Comparison of ENCODE assay signal across 8 cellular contexts in the genomic region with DNA sequence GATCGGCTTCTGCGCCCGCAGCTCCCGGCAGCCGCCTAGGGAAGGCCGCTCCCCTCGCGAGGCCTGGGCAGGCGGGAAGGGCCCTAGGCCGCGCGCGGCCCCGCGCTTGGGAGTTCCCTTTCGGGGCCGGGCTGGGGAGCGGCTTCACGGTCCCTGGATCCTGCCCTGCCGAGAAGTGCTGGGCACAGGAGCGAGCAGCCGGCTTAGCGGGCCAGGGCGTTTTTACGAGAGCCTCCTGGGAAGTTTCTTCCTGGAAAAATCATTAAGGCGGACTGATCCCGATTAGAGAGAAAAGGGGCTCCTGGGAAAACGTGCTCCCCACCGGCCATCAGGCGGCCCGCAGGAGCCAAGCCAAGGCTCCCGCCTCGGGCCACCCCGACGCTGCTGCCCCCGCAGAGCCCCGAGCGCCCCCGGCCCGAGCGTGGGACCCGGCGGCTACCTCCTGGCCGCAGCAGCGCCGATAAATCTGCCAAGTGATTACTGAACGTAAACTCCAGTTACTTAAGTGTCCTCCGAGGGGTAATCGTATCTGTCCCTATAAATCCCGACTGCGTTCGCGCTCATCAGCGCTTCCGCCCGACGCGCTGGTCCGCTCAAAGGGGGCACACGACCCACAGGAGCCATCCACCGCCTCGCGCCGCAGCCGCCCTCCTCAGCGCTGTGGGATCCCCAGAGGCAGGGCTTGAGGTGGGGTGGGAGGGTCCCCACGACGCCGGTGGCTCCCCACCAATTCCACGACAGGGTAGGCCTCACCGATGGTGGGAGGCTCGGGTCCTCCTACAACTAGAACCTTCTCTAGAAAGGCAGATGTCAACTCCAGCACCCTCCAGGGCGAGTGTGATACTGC. TPM values are rescaled to one million over a fixed set of nuclear protein-coding genes. Genes with fewer than 3 reads are reported as not detected.
DNase-seq lines count a peak whose midpoint lies in the region; ATAC-seq and TF ChIP-seq lines count a peak whose summit lies in the region.

No MANE protein-coding gene starts in this region.

- ATAC-seq in effector memory CD8-positive, alpha-beta T cell (replicated peaks), result no peak
- no peak for ATAC-seq in HG03039 (IDR thresholded peaks at IDR 0.05; ENCODE audit: unreplicated experiment)

- peaks cover 8% of the 10 kb centered on the region for H3K79me1 ChIP-seq in neuronal stem cell (ENCODE audit: low read depth, low read length)

- peak overlapping the region; percentile 100 for H3K18ac ChIP-seq in neuronal stem cell (ENCODE audit: low read length)

- H2BK120ac ChIP-seq in neuronal stem cell (ENCODE audit: low read depth, low read length), result peak overlapping the region; percentile 98

- DNase-seq in Caco-2 (peak in 1 of 2 experiments; percentile 62), NCI-H2171 (lab: John Stamatoyannopoulos, UW) (peak; percentile 51), neuronal stem cell (ENCODE audit: low spot score) (no peak), kidney glomerular epithelial cell (lab: John Stamatoyannopoulos, UW) (no peak), posterior cingulate gyrus (no peak)
- no peak for DNase-seq in effector memory CD8-positive, alpha-beta T cell
- no peak for DNase-seq in activated CD4-positive, alpha-beta T cell treated with anti-CD3 and anti-CD28 coated beads for 4 hours

- peak overlapping the region; percentile 98 for H2AK5ac ChIP-seq in neuronal stem cell (ENCODE audit: low read depth, low read length)

- H3K9me3 ChIP-seq in Caco-2, result no peaks in the 10 kb centered on the region
- H3K9me3 ChIP-seq in neuronal stem cell (replicated peaks in 1 of 2; ENCODE audit: control insufficient read depth in 2 of 2, insufficient read depth in 1 of 2, low read depth in 1 of 2, low read length in 2 of 2), result no peaks in the 10 kb centered on the region

- H2BK5ac ChIP-seq in neuronal stem cell (ENCODE audit: low read length), result peak overlapping the region; percentile 99

- peak overlapping the region; percentile 95 for H4K8ac ChIP-seq in neuronal stem cell (ENCODE audit: low read depth, low read length)

- peak overlapping the region; percentile 92 for H2BK12ac ChIP-seq in neuronal stem cell (ENCODE audit: low read length)

- H3K14ac ChIP-seq in neuronal stem cell (ENCODE audit: low read length), result peak overlapping the region; percentile 99

- no peak for TF ChIP-seq CTCF in Caco-2 (IDR thresholded peaks at IDR 0.05; ENCODE audit: insufficient read depth in 1 of 2, low read depth in 1 of 2, low read length in 1 of 2, severe bottlenecking in 1 of 2, unreplicated experiment in 1 of 2)

- WGBS in neuronal stem cell (ENCODE audit: extremely low coverage in 2 of 2, insufficient read length in 2 of 2, insufficient replicate concordance in 1 of 2), 2 donors, result no CpG with 5 or more reads among the region's 73 CpGs

- no TSS peak for BruUV-seq in Caco-2 (replicated peaks; lab: Mats Ljungman, UMichigan)

- H4K91ac ChIP-seq in neuronal stem cell (ENCODE audit: low read depth, low read length, poor library complexity), result no peak overlapping the region

- POLR2A ChIA-PET in Caco-2 (lab: Charles Lee), result no interaction called here

- peak overlapping the region; percentile 99 for H3K4ac ChIP-seq in neuronal stem cell (ENCODE audit: low read length)

- CTCF ChIA-PET in Caco-2 (lab: Charles Lee), result no interaction called here

- H3K36me3 Mint-ChIP-seq in Caco-2 (ENCODE audit: insufficient read depth, unreplicated experiment), result no peaks in the 10 kb centered on the region
- peaks cover 37% of the 10 kb centered on the region for H3K36me3 Mint-ChIP-seq in effector memory CD8-positive, alpha-beta T cell (ENCODE audit: insufficient read depth)

- H3K4me3 ChIP-seq in Caco-2 (ENCODE audit: low read depth, low read length), result peak overlapping the region; percentile 70
- peak overlapping the region; percentile 97 to 99 for H3K4me3 ChIP-seq in neuronal stem cell (ENCODE audit: low read length in 2 of 2)

- intact Hi-C loops in Caco-2 (cut with micrococcal nuclease; ENCODE audit: unreplicated experiment) (loop anchor here (5.0 kb wide), 1 partner anchor 51 kb away; no protein-coding TSS in a partner anchor), posterior cingulate gyrus (cut with DNase I) (no loop called here)

- peak overlapping the region; percentile 97 for H3K23ac ChIP-seq in neuronal stem cell (ENCODE audit: low read depth, low read length, poor library complexity)

- peak overlapping the region; percentile 100 for H3K9ac ChIP-seq in neuronal stem cell (ENCODE audit: low read depth, low read length, poor library complexity)

- H3K36me3 ChIP-seq in Caco-2 (ENCODE audit: control insufficient read depth, insufficient read depth, low read length) (no peaks in the 10 kb centered on the region), neuronal stem cell (replicated peaks in 1 of 2; ENCODE audit: control insufficient read depth in 2 of 2, insufficient read depth in 2 of 2, low read length in 2 of 2) (peaks cover 10 to 58% of the 10 kb centered on the region in 2 donors)

- H3K4me3 Mint-ChIP-seq in Caco-2 (ENCODE audit: unreplicated experiment), result peak overlapping the region; percentile 98
- H3K4me3 Mint-ChIP-seq in effector memory CD8-positive, alpha-beta T cell, result peak overlapping the region; percentile 80 to 87

- H3K4me1 ChIP-seq in Caco-2, result peaks cover 14% of the 10 kb centered on the region; the same call in 1 of the 2 replicates
- peaks cover 14 to 35% of the 10 kb centered on the region in 2 donors for H3K4me1 ChIP-seq in neuronal stem cell (ENCODE audit: control insufficient read depth in 2 of 2, insufficient read depth in 1 of 2, low read depth in 1 of 2, low read length in 2 of 2)

- peak overlapping the region; percentile 55 for H3K27ac Mint-ChIP-seq in Caco-2 (ENCODE audit: unreplicated experiment)
- H3K27ac Mint-ChIP-seq in effector memory CD8-positive, alpha-beta T cell, result peak overlapping the region; percentile 25 to 74

- H3K27me3 ChIP-seq in Caco-2 (replicated peaks; ENCODE audit: control insufficient read depth, insufficient read depth, low read length) (peaks cover 7% of the 10 kb centered on the region), neuronal stem cell (ENCODE audit: control insufficient read depth in 3 of 3, insufficient read depth in 3 of 3, low read depth in 1 of 3, low read length in 3 of 3) (peaks cover 0 to 10% (median 5%) of the 10 kb centered on the region in 3 experiments)

- peak overlapping the region; percentile 95 for H3K4me2 ChIP-seq in neuronal stem cell (ENCODE audit: insufficient read depth, low read length, poor library complexity, severe bottlenecking)

- peaks cover 13% of the 10 kb centered on the region for H3K4me1 Mint-ChIP-seq in Caco-2 (ENCODE audit: low read depth, unreplicated experiment)
- peaks cover 15 to 16% of the 10 kb centered on the region in 2 donors for H3K4me1 Mint-ChIP-seq in effector memory CD8-positive, alpha-beta T cell (ENCODE audit: low read depth in 2 of 2)

- peak overlapping the region; percentile 99 for H2BK15ac ChIP-seq in neuronal stem cell (ENCODE audit: low read length)

- H3K9me3 Mint-ChIP-seq in Caco-2 (ENCODE audit: unreplicated experiment), result no peaks in the 10 kb centered on the region
- H3K9me3 Mint-ChIP-seq in effector memory CD8-positive, alpha-beta T cell, result no peaks in the 10 kb centered on the region

- peaks cover 41% of the 10 kb centered on the region for H3K27me3 Mint-ChIP-seq in Caco-2 (ENCODE audit: insufficient read depth, unreplicated experiment)
- H3K27me3 Mint-ChIP-seq in effector memory CD8-positive, alpha-beta T cell, result peaks cover 60 to 81% of the 10 kb centered on the region in 2 donors

- peak overlapping the region; percentile 48 for H3K27ac ChIP-seq in neuronal stem cell (replicated peaks; ENCODE audit: low read length)

- no peak overlapping the region for H2AFZ ChIP-seq in neuronal stem cell (ENCODE audit: low read length)

RNA-seq across cellular contexts. Expression of gene ZIC5, which starts 2.8 kb away (rescaled TPM):
- total RNA-seq in Caco-2 (2022), result 0.49 and 0.66 TPM in 2 replicates
- 18.1 TPM for polyA plus RNA-seq in neuronal stem cell (2013, experiment 1 of 2)
- 18.3 TPM for polyA plus RNA-seq in neuronal stem cell (2013, experiment 2 of 2)

RNA-seq across cellular contexts. Expression of gene ZIC2, which starts 12.8 kb away (rescaled TPM):
- 1.3 and 1.9 TPM in 2 replicates for total RNA-seq in Caco-2 (2022)
- 120 TPM for polyA plus RNA-seq in neuronal stem cell (2013, experiment 1 of 2)
- polyA plus RNA-seq in neuronal stem cell (2013, experiment 2 of 2), result 122 TPM
